8 cellular contexts compared by ENCODE assay signal in genomic region chr1:37561794-37562132, GRCh38.
DNase-seq lines count a peak whose midpoint lies in the region; ATAC-seq, FAIRE-seq and TF ChIP-seq lines count a peak whose summit lies in the region.

No MANE protein-coding gene starts in this region.

- TF ChIP-seq CTCF in D721Med (IDR thresholded peaks at IDR 0.05; ENCODE audit: insufficient read depth, missing control alignments): peak; percentile 54
- TF ChIP-seq CTCF in fibroblast of mammary gland (conservative IDR thresholded peaks at IDR 0.05; ENCODE audit: control insufficient read depth, insufficient read depth, low read depth, low read length): peak; percentile 69

- no peak for FAIRE-seq in D721Med (lab: Jason Lieb, UNC)

- no peak for ATAC-seq in HG03565 (IDR thresholded peaks at IDR 0.05; ENCODE audit: unreplicated experiment)
- no peak for ATAC-seq in HG03039 (IDR thresholded peaks at IDR 0.05; ENCODE audit: unreplicated experiment)
- no peak for ATAC-seq in GM18519 (IDR thresholded peaks at IDR 0.05; ENCODE audit: low FRiP score, unreplicated experiment)

- DNase-seq in D721Med (ENCODE audit: insufficient read length, low spot score) (peak; percentile 47), HuH-7 (ENCODE audit: low spot score) (peak; percentile 54), fibroblast of mammary gland (ENCODE audit: low read depth) (peak; percentile 67)
- peak; percentile 56 for DNase-seq in activated CD4-positive, alpha-beta T cell treated with anti-CD3 and anti-CD28 coated beads for 48 hours
- peak; percentile 4 to 16 for DNase-seq in stimulated activated CD8-positive, alpha-beta memory T cell treated with anti-CD3 and anti-CD28 coated beads, Interleukin-2, amount 100 ng/mL, for 48 hours (ENCODE audit: low read depth in 2 of 2)

- H3K4me3 ChIP-seq in fibroblast of mammary gland (ENCODE audit: control insufficient read depth, low read depth, low read length): no peak overlapping the region

Comparison
In these comparisons a context has a peak if more than half of its experiments do, and no peak if none do; other contexts are left out.
1. DNase-seq: peak in every context shown above with its lines; median percentile 67 in fibroblast of mammary gland; 56 in activated CD4-positive, alpha-beta T cell treated with anti-CD3 and anti-CD28 coated beads for 48 hours; 54 in HuH-7; 47 in D721Med; 10 in stimulated activated CD8-positive, alpha-beta memory T cell treated with anti-CD3 and anti-CD28 coated beads, Interleukin-2, amount 100 ng/mL, for 48 hours.